Comparison of ENCODE assay signal across 8 cellular contexts in genomic region chr9:126722252-126722921, GRCh38.
DNase-seq lines count a peak whose midpoint lies in the region; ATAC-seq and TF ChIP-seq lines count a peak whose summit lies in the region.

No MANE protein-coding gene starts in this region.

- in situ Hi-C loops in GM13976 (cut with MboI; ENCODE audit: low sequenced_read_pairs, unreplicated experiment): no loop called here

- TF ChIP-seq CTCF in GM13976 (IDR thresholded peaks at IDR 0.05; ENCODE audit: borderline replicate concordance, control extremely low read depth, extremely low read depth, insufficient read depth, missing control alignments) (no peak), lower leg skin (IDR thresholded peaks at IDR 0.05) (no peak)

- 0 to 2% methylated on average over 23 to 38 of the region's 45 CpGs for WGBS in lower leg skin, 2 donors

- intact Hi-C loops in lower leg skin (cut with DNase I; ENCODE audit: low total_unique reads): no loop called here

- DNase-seq in GM13976 (ENCODE audit: low spot score): peak; percentile 94
- peak; percentile 20 for DNase-seq in NCI-H1694 (lab: John Stamatoyannopoulos, UW)
- peak; percentile 89 for DNase-seq in activated CD4-positive, CD25-positive, alpha-beta regulatory T cell treated with anti-CD3 and anti-CD28 coated beads, Interleukin-2, amount 50 U/mL, for 72 hours
- peak; percentile 37 for DNase-seq in cerebellar cortex (ENCODE audit: low spot score)
- DNase-seq in lower leg skin (ENCODE audit: low spot score in 2 of 2): peak; percentile 75 to 97
- DNase-seq in stimulated activated CD4-positive, alpha-beta T cell treated with anti-CD3 and anti-CD28 coated beads, TNF-alpha, amount 100 ng/mL, for 24 hours (ENCODE audit: low read depth in 3 of 3): peak; percentile 85 to 92 (median 89)
- no peak for DNase-seq in NCI-H128 (lab: John Stamatoyannopoulos, UW; ENCODE audit: unreplicated experiment)

- peak in 1 of 2 donors; percentile 4 for TF ChIP-seq POLR2A in lower leg skin (IDR thresholded peaks at IDR 0.05)

- peak; percentile 81 for ATAC-seq in HG02571 (IDR thresholded peaks at IDR 0.05; ENCODE audit: unreplicated experiment)

- peak overlapping the region; percentile 40 for H3K4me3 ChIP-seq in lower leg skin (ENCODE audit: low read depth, poor library complexity, severe bottlenecking)
